1 cellular context compared by ENCODE assay signal in the genomic region with DNA sequence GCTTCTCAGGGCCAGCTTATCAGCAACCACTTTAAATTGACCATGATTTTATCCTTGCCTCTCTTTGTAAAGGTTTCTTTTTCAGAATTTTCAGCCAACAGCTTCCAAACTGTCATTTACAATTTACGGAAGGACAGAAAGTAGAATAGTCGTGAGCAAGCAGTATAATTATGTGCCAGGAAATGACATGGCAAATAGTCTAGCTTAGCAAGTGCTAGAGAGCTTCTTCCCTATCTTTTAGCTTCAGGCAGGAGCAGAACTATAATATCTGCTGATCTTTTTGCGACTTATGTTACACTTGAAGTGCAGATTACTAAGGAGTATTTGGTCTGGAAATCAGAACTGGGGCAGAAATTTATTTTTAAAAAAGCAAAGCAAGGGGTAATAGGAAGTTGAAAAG.
TF ChIP-seq lines count a peak whose summit lies in the region.

No MANE protein-coding gene starts in this region.

TF ChIP-seq in GM12878, 131 proteins besides CTCF, POLR2A, EP300 and RAD21 (continued from another document):
- TF ChIP-seq JUND (IDR thresholded peaks at IDR 0.05; ENCODE audit: low read depth, low read length), result no peak
- no peak for TF ChIP-seq NRF1 (conservative IDR thresholded peaks at IDR 0.05; ENCODE audit: low read depth, low read length)
- no peak for TF ChIP-seq ZNF687 (IDR thresholded peaks at IDR 0.05)
- no peak for TF ChIP-seq NR2C2 (IDR thresholded peaks at IDR 0.05; ENCODE audit: borderline replicate concordance, control insufficient read depth, insufficient read length, low read depth)
- no peak for TF ChIP-seq GABPA (IDR thresholded peaks at IDR 0.05; ENCODE audit: low read depth)
- TF ChIP-seq IRF5 (IDR thresholded peaks at IDR 0.05; ENCODE audit: borderline replicate concordance), result no peak
- TF ChIP-seq, protein P1, sequence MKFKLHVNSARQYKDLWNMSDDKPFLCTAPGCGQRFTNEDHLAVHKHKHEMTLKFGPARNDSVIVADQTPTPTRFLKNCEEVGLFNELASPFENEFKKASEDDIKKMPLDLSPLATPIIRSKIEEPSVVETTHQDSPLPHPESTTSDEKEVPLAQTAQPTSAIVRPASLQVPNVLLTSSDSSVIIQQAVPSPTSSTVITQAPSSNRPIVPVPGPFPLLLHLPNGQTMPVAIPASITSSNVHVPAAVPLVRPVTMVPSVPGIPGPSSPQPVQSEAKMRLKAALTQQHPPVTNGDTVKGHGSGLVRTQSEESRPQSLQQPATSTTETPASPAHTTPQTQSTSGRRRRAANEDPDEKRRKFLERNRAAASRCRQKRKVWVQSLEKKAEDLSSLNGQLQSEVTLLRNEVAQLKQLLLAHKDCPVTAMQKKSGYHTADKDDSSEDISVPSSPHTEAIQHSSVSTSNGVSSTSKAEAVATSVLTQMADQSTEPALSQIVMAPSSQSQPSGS (IDR thresholded peaks at IDR 0.05; ENCODE audit: low read length), result no peak
- no peak for TF ChIP-seq LARP7 (IDR thresholded peaks at IDR 0.05)
- TF ChIP-seq ZNF274 (IDR thresholded peaks at IDR 0.05; ENCODE audit: insufficient read depth, insufficient read length), result no peak
- no peak for TF ChIP-seq MAX (IDR thresholded peaks at IDR 0.05; ENCODE audit: low read depth, low read length)
- no peak for TF ChIP-seq MYC (IDR thresholded peaks at IDR 0.05; ENCODE audit: insufficient read depth, insufficient read length, insufficient replicate concordance, low read length, severe bottlenecking)
- TF ChIP-seq ZNF622 (IDR thresholded peaks at IDR 0.05), result no peak
- TF ChIP-seq, protein P2, sequence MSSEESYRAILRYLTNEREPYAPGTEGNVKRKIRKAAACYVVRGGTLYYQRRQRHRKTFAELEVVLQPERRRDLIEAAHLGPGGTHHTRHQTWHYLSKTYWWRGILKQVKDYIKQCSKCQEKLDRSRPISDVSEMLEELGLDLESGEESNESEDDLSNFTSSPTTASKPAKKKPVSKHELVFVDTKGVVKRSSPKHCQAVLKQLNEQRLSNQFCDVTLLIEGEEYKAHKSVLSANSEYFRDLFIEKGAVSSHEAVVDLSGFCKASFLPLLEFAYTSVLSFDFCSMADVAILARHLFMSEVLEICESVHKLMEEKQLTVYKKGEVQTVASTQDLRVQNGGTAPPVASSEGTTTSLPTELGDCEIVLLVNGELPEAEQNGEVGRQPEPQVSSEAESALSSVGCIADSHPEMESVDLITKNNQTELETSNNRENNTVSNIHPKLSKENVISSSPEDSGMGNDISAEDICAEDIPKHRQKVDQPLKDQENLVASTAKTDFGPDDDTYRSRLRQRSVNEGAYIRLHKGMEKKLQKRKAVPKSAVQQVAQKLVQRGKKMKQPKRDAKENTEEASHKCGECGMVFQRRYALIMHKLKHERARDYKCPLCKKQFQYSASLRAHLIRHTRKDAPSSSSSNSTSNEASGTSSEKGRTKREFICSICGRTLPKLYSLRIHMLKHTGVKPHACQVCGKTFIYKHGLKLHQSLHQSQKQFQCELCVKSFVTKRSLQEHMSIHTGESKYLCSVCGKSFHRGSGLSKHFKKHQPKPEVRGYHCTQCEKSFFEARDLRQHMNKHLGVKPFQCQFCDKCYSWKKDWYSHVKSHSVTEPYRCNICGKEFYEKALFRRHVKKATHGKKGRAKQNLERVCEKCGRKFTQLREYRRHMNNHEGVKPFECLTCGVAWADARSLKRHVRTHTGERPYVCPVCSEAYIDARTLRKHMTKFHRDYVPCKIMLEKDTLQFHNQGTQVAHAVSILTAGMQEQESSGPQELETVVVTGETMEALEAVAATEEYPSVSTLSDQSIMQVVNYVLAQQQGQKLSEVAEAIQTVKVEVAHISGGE (CRISPR knock-in tag; IDR thresholded peaks at IDR 0.05), result no peak
- no peak for TF ChIP-seq IRF4 (IDR thresholded peaks at IDR 0.05; ENCODE audit: low read depth, low read length)
- TF ChIP-seq HDAC2 (IDR thresholded peaks at IDR 0.05), result no peak
- TF ChIP-seq, protein P3, sequence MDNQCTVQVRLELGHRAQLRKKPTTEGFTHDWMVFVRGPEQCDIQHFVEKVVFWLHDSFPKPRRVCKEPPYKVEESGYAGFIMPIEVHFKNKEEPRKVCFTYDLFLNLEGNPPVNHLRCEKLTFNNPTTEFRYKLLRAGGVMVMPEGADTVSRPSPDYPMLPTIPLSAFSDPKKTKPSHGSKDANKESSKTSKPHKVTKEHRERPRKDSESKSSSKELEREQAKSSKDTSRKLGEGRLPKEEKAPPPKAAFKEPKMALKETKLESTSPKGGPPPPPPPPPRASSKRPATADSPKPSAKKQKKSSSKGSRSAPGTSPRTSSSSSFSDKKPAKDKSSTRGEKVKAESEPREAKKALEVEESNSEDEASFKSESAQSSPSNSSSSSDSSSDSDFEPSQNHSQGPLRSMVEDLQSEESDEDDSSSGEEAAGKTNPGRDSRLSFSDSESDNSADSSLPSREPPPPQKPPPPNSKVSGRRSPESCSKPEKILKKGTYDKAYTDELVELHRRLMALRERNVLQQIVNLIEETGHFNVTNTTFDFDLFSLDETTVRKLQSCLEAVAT (IDR thresholded peaks at IDR 0.05), result no peak
- no peak for TF ChIP-seq KAT2A (conservative IDR thresholded peaks at IDR 0.05; ENCODE audit: control insufficient read depth, low read depth, low read length)
